Comparison of ENCODE assay signal across 24 cellular contexts in genomic region chr9:73042155-73042554, GRCh38.
A peak's percentile ranks its signal among the peaks of the same experiment; 100 is the strongest.
DNase-seq lines count a peak whose midpoint lies in the region; ATAC-seq and TF ChIP-seq lines count a peak whose summit lies in the region.
"Had no signal": no experiment of that assay in that cellular context is flagged by ENCODE, and none has a peak within 500 bp of the region (broad histone marks: within the 10 kb centered on the region; RNA-seq: fewer than 3 reads in every experiment).

No MANE protein-coding gene starts in this region.

- no peak overlapping the region for H2AK5ac ChIP-seq in mesenchymal stem cell (ENCODE audit: low read length, severe bottlenecking)

- H3K4me3 ChIP-seq in AG10803 (ENCODE audit: low read length): no peak overlapping the region
- H3K4me3 ChIP-seq in fibroblast of lung (replicated peaks in 1 of 4; ENCODE audit: control extremely low read depth in 1 of 4, insufficient read depth in 1 of 4, low read depth in 3 of 4, low read length in 4 of 4): no peak overlapping the region
- H3K4me3 ChIP-seq in mesenchymal stem cell (ENCODE audit: insufficient read depth in 1 of 2, low read depth in 1 of 2, low read length in 2 of 2): no peak overlapping the region
- H3K4me3 ChIP-seq: thyroid gland had no signal

- no peak overlapping the region for H3K27ac Mint-ChIP-seq in stimulated activated memory B cell treated with anti-CD40 and anti-IgM and Interleukin-4, amounts not matched to agents 10 μg/mL and 1 μg/mL and 100 μg/mL, for 72 hours
- H3K27ac Mint-ChIP-seq: activated naive CD4-positive, alpha-beta T cell treated with anti-CD3 and anti-CD28 coated beads, Interleukin-2, amount 10 ng/mL, durations not matched to agents 7 days and 5 days; dendritic cell treated with granulocyte-macrophage colony-stimulating factor and Interleukin-4, amounts not matched to agents 40 ng/mL and 50 ng/mL, for 4 days; stimulated activated effector memory CD8-positive, alpha-beta T cell treated with anti-CD3 and anti-CD28 coated beads, Interleukin-12 subunit alpha, Interleukin-12 subunit beta, amount 100 ng/mL, for 72 hours had no signal

- no peak overlapping the region for H3K4me3 Mint-ChIP-seq in stimulated activated memory B cell treated with anti-CD40 and anti-IgM and Interleukin-4, amounts not matched to agents 10 μg/mL and 1 μg/mL and 100 μg/mL, for 72 hours
- H3K4me3 Mint-ChIP-seq: activated naive CD4-positive, alpha-beta T cell treated with anti-CD3 and anti-CD28 coated beads, Interleukin-2, amount 10 ng/mL, durations not matched to agents 7 days and 5 days; brain; CD8-positive, alpha-beta memory T cell; dendritic cell treated with granulocyte-macrophage colony-stimulating factor and Interleukin-4, amounts not matched to agents 40 ng/mL and 50 ng/mL, for 4 days; stimulated activated effector memory CD8-positive, alpha-beta T cell treated with anti-CD3 and anti-CD28 coated beads, Interleukin-12 subunit alpha, Interleukin-12 subunit beta, amount 100 ng/mL, for 72 hours had no signal

- H3K4me1 ChIP-seq in fibroblast of lung (ENCODE audit: control insufficient read depth, extremely low read depth, insufficient read depth, low read length) (peaks cover 15% of the 10 kb centered on the region), mesenchymal stem cell (ENCODE audit: control insufficient read depth, insufficient read depth, low read depth, low read length) (peaks cover 5% of the 10 kb centered on the region)

- H3K9ac ChIP-seq in fibroblast of lung (ENCODE audit: insufficient read depth, low read length): no peak overlapping the region
- H3K9ac ChIP-seq in mesenchymal stem cell (ENCODE audit: low read length): no peak overlapping the region

- no peak overlapping the region for H2BK120ac ChIP-seq in mesenchymal stem cell (ENCODE audit: low read depth, low read length)

- H3K36me3 Mint-ChIP-seq in stimulated activated memory B cell treated with anti-CD40 and anti-IgM and Interleukin-4, amounts not matched to agents 10 μg/mL and 1 μg/mL and 100 μg/mL, for 72 hours: no peaks in the 10 kb centered on the region
- H3K36me3 Mint-ChIP-seq: activated naive CD4-positive, alpha-beta T cell treated with anti-CD3 and anti-CD28 coated beads, Interleukin-2, amount 10 ng/mL, durations not matched to agents 7 days and 5 days; brain; CD8-positive, alpha-beta memory T cell; stimulated activated effector memory CD8-positive, alpha-beta T cell treated with anti-CD3 and anti-CD28 coated beads, Interleukin-12 subunit alpha, Interleukin-12 subunit beta, amount 100 ng/mL, for 72 hours had no signal

- no peak overlapping the region for H3K23ac ChIP-seq in mesenchymal stem cell (ENCODE audit: low read length in 2 of 2)

- no peaks in the 10 kb centered on the region for H3K4me1 Mint-ChIP-seq in stimulated activated memory B cell treated with anti-CD40 and anti-IgM and Interleukin-4, amounts not matched to agents 10 μg/mL and 1 μg/mL and 100 μg/mL, for 72 hours
- H3K4me1 Mint-ChIP-seq: activated naive CD4-positive, alpha-beta T cell treated with anti-CD3 and anti-CD28 coated beads, Interleukin-2, amount 10 ng/mL, durations not matched to agents 7 days and 5 days; CD8-positive, alpha-beta memory T cell; stimulated activated effector memory CD8-positive, alpha-beta T cell treated with anti-CD3 and anti-CD28 coated beads, Interleukin-12 subunit alpha, Interleukin-12 subunit beta, amount 100 ng/mL, for 72 hours had no signal

- no peak overlapping the region for H3K4ac ChIP-seq in mesenchymal stem cell (ENCODE audit: low read depth in 1 of 2, low read length in 2 of 2)

- H4K8ac ChIP-seq in mesenchymal stem cell (ENCODE audit: low read length): no peak overlapping the region

- 38% methylated on average over 1 of the region's 1 CpG for WGBS in mesenchymal stem cell

- peak; percentile 17 for DNase-seq in AG10803 (ENCODE audit: low read depth)
- DNase-seq in NCI-H226: peak; percentile 26
- peak; percentile 28 to 45 for DNase-seq in fibroblast of lung (ENCODE audit: low read depth in 2 of 2)
- peak; percentile 45 for DNase-seq in mesenchymal stem cell
- no peak for DNase-seq in H4 (ENCODE audit: low spot score)
- DNase-seq in activated gamma-delta T cell treated with Interleukin-2 at 50 U/mL for 16 hours: no peak
- DNase-seq in OCI-M2 (lab: John Stamatoyannopoulos, UW; ENCODE audit: unreplicated experiment): no peak
- DNase-seq: activated CD4-positive, alpha-beta T cell treated with anti-CD3 and anti-CD28 coated beads, Interleukin-2, amount 50 U/mL, for 48 hours; activated naive CD4-positive, alpha-beta T cell treated with anti-CD3 and anti-CD28 coated beads, Interleukin-2, amount 10 ng/mL, durations not matched to agents 7 days and 5 days; activated T-cell treated with anti-CD3 and anti-CD28 coated beads for 4 hours; CD8-positive, alpha-beta memory T cell; DMS79 treated with DMSO at 0.1 percent for 48 hours; KG1; kidney; NCI-H1048; NCI-H2081 treated with DMSO at 0.1 percent for 48 hours; NCI-H524; Right ventricle myocardium superior; stimulated activated CD4-positive, alpha-beta T cell treated with anti-CD3 and anti-CD28 coated beads, Interleukin-15, amount 100 ng/mL, for 24 hours had no signal

- no peak overlapping the region for H2BK5ac ChIP-seq in mesenchymal stem cell (ENCODE audit: low read depth, low read length, poor library complexity, severe bottlenecking)

- no peaks in the 10 kb centered on the region for H4K20me1 ChIP-seq in fibroblast of lung (ENCODE audit: control insufficient read depth, extremely low read depth, insufficient read depth, low read length)

- no peaks in the 10 kb centered on the region for H3K79me2 ChIP-seq in fibroblast of lung (ENCODE audit: control insufficient read depth, insufficient read depth, low read length)

- no peak overlapping the region for H3K14ac ChIP-seq in mesenchymal stem cell (ENCODE audit: low read length in 2 of 2)

- no peak overlapping the region for H3K27ac ChIP-seq in fibroblast of lung (ENCODE audit: insufficient read depth, low read length)
- H3K27ac ChIP-seq in mesenchymal stem cell (ENCODE audit: low read length, poor library complexity, severe bottlenecking): no peak overlapping the region
- H3K27ac ChIP-seq: thyroid gland had no signal

- no peak for TF ChIP-seq CTCF in AG10803 (conservative IDR thresholded peaks at IDR 0.05; ENCODE audit: low read length)
- TF ChIP-seq CTCF in fibroblast of lung (conservative IDR thresholded peaks at IDR 0.05 in 1 of 2, IDR thresholded peaks at IDR 0.05 in 1 of 2; ENCODE audit: low read depth in 1 of 2, low read length in 2 of 2): no peak

- no peaks in the 10 kb centered on the region for H3K9me3 Mint-ChIP-seq in stimulated activated memory B cell treated with anti-CD40 and anti-IgM and Interleukin-4, amounts not matched to agents 10 μg/mL and 1 μg/mL and 100 μg/mL, for 72 hours
- H3K9me3 Mint-ChIP-seq: activated naive CD4-positive, alpha-beta T cell treated with anti-CD3 and anti-CD28 coated beads, Interleukin-2, amount 10 ng/mL, durations not matched to agents 7 days and 5 days; brain; CD8-positive, alpha-beta memory T cell; dendritic cell treated with granulocyte-macrophage colony-stimulating factor and Interleukin-4, amounts not matched to agents 40 ng/mL and 50 ng/mL, for 4 days; stimulated activated effector memory CD8-positive, alpha-beta T cell treated with anti-CD3 and anti-CD28 coated beads, Interleukin-12 subunit alpha, Interleukin-12 subunit beta, amount 100 ng/mL, for 72 hours had no signal

- H3K27me3 Mint-ChIP-seq in stimulated activated memory B cell treated with anti-CD40 and anti-IgM and Interleukin-4, amounts not matched to agents 10 μg/mL and 1 μg/mL and 100 μg/mL, for 72 hours: no peaks in the 10 kb centered on the region
- H3K27me3 Mint-ChIP-seq: dendritic cell treated with granulocyte-macrophage colony-stimulating factor and Interleukin-4, amounts not matched to agents 40 ng/mL and 50 ng/mL, for 4 days had no signal

- no peak for ATAC-seq in stimulated activated memory B cell treated with anti-CD40 and anti-IgM and Interleukin-4, amounts not matched to agents 10 μg/mL and 1 μg/mL and 100 μg/mL, for 72 hours
- ATAC-seq: stimulated activated effector memory CD8-positive, alpha-beta T cell treated with anti-CD3 and anti-CD28 coated beads, Interleukin-12 subunit alpha, Interleukin-12 subunit beta, amount 100 ng/mL, for 72 hours had no signal

- no peak overlapping the region for H2AFZ ChIP-seq in fibroblast of lung (ENCODE audit: low read length)
- H2AFZ ChIP-seq in mesenchymal stem cell (ENCODE audit: low read depth, low read length): no peak overlapping the region

- H3K79me1 ChIP-seq in mesenchymal stem cell (replicated peaks; ENCODE audit: low read length, poor library complexity, severe bottlenecking): no peaks in the 10 kb centered on the region

- no peaks in the 10 kb centered on the region for H3K9me3 ChIP-seq in fibroblast of lung (ENCODE audit: control insufficient read depth, insufficient read depth, low read depth, low read length)
- no peaks in the 10 kb centered on the region for H3K9me3 ChIP-seq in mesenchymal stem cell (ENCODE audit: control insufficient read depth, low read length)
- H3K9me3 ChIP-seq: thyroid gland had no signal

- H2BK12ac ChIP-seq in mesenchymal stem cell (ENCODE audit: low read length in 2 of 2): no peak overlapping the region

- H4K91ac ChIP-seq in mesenchymal stem cell (ENCODE audit: low read length): no peak overlapping the region

- H3K4me2 ChIP-seq in fibroblast of lung (ENCODE audit: extremely low read depth, insufficient read depth, low read length) (no peak overlapping the region), mesenchymal stem cell (ENCODE audit: low read length, poor library complexity, severe bottlenecking) (no peak overlapping the region)

- H3K36me3 ChIP-seq in fibroblast of lung (ENCODE audit: control insufficient read depth, insufficient read depth, low read length) (no peaks in the 10 kb centered on the region), mesenchymal stem cell (ENCODE audit: control insufficient read depth in 1 of 2, insufficient read depth in 2 of 2, low read depth in 1 of 2, low read length in 2 of 2) (no peaks in the 10 kb centered on the region)
- H3K36me3 ChIP-seq: thyroid gland had no signal

- no peak overlapping the region for H3K18ac ChIP-seq in mesenchymal stem cell (ENCODE audit: low read depth in 1 of 2, low read length in 2 of 2)

- no peak overlapping the region for H2BK15ac ChIP-seq in mesenchymal stem cell (ENCODE audit: low read depth, poor library complexity, severe bottlenecking)

- no peaks in the 10 kb centered on the region for H3K27me3 ChIP-seq in fibroblast of lung (ENCODE audit: control insufficient read depth, insufficient read depth, low read length)
- no peaks in the 10 kb centered on the region for H3K27me3 ChIP-seq in mesenchymal stem cell (ENCODE audit: control insufficient read depth in 1 of 2, insufficient read depth in 1 of 2, low read length in 2 of 2)
- H3K27me3 ChIP-seq: thyroid gland had no signal

Comparison
In these comparisons a context has a peak if more than half of its experiments do, and no peak if none do; other contexts are left out.
1. DNase-seq: peak in AG10803 (single experiment), NCI-H226 (single experiment), fibroblast of lung (2 of 2) and mesenchymal stem cell (single experiment); none in H4 (single experiment), activated gamma-delta T cell treated with Interleukin-2 at 50 U/mL for 16 hours (single experiment) and OCI-M2 (single experiment).